In the genomic region with DNA sequence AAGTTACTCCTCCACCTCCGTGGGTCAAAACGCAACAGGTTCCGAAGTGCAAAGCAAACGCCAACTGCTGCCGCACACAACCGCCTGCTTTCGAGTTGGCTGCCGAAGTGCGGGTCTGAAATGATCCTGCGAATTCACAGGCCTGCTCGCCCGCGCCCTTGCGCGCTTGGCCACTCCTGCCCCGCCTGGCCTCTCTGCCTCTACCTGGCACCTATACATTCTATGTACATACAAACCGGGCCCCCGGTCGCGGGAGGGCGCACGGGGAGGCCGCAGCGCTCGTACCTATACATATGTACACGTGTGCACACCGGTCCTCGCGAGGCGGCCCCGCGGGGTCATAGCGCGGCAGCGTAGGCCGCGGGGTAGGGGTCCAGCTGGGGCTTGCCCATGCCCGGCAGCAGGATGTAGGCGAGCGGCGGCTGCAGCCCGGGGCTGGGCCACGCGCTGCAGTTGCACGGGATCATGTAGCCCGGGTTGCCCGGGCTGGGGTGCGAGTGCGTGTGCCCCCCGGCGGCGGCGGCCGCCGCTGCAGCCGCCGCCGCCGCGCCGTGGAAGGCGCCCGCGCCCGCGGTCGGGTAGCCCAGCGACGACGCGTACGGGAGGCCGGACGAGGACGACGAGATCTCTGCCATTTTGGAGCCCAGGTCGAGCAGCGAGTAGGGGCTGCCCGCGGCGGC, we compare ENCODE assay signal across 8 cellular contexts. TPM values are rescaled to one million over a fixed set of nuclear protein-coding genes. Genes with fewer than 3 reads are reported as not detected.
DNase-seq lines count a peak whose midpoint lies in the region; ATAC-seq and TF ChIP-seq lines count a peak whose summit lies in the region.
"Had no signal": no experiment of that assay in that cellular context is flagged by ENCODE, and none has a peak within 500 bp of the region (broad histone marks: within the 10 kb centered on the region; RNA-seq: fewer than 3 reads in every experiment).

No MANE protein-coding gene starts in this region.

- no peaks in the 10 kb centered on the region for H3K36me3 ChIP-seq in mucosa of descending colon (ENCODE audit: low read depth)
- H3K36me3 ChIP-seq in effector memory CD4-positive, alpha-beta T cell (ENCODE audit: control insufficient read depth, insufficient read depth, low read length) = no peaks in the 10 kb centered on the region

- peak overlapping the region; percentile 16 for H3K4me3 ChIP-seq in astrocyte of the cerebellum (ENCODE audit: low read depth, low read length)
- no peak overlapping the region for H3K4me3 ChIP-seq in mucosa of descending colon
- H3K4me3 ChIP-seq in effector memory CD4-positive, alpha-beta T cell (ENCODE audit: insufficient read depth, low read depth, low read length, poor library complexity, severe bottlenecking) = no peak overlapping the region

- TF ChIP-seq CTCF in astrocyte of the cerebellum (IDR thresholded peaks at IDR 0.05; ENCODE audit: low read depth, low read length, missing control alignments) (no peak), mucosa of descending colon (IDR thresholded peaks at IDR 0.05) (no peak), omental fat pad (IDR thresholded peaks at IDR 0.05) (no peak)

- no peak for TF ChIP-seq RAD21 in Ishikawa (IDR thresholded peaks at IDR 0.05; ENCODE audit: low read depth)

- peak; percentile 66 for ATAC-seq in GM19463 (IDR thresholded peaks at IDR 0.05; ENCODE audit: unreplicated experiment)
- peak; percentile 66 for ATAC-seq in mucosa of descending colon
- no peak for ATAC-seq in omental fat pad (ENCODE audit: low FRiP score)

- no peak overlapping the region for H3K27ac ChIP-seq in effector memory CD4-positive, alpha-beta T cell (ENCODE audit: insufficient read depth, low read length, poor library complexity, severe bottlenecking)

- DNase-seq in GM03348 (ENCODE audit: low spot score) (peak; percentile 38), astrocyte of the cerebellum (ENCODE audit: low read depth) (no peak), mucosa of descending colon (peak in 2 of 3 donors; percentile 6 to 37), omental fat pad (ENCODE audit: low spot score) (no peak)
- DNase-seq in effector memory CD4-positive, alpha-beta T cell = no peak

- peaks cover 17% of the 10 kb centered on the region for H3K4me1 ChIP-seq in mucosa of descending colon (ENCODE audit: low read depth)
- peaks cover 24% of the 10 kb centered on the region for H3K4me1 ChIP-seq in effector memory CD4-positive, alpha-beta T cell (ENCODE audit: control insufficient read depth, insufficient read depth, low read length, poor library complexity, severe bottlenecking)

- H3K27me3 ChIP-seq in effector memory CD4-positive, alpha-beta T cell (replicated peaks; ENCODE audit: control insufficient read depth, insufficient read depth, low read length, poor library complexity, severe bottlenecking) = peaks cover 61% of the 10 kb centered on the region

- in situ Hi-C loops in astrocyte of the cerebellum (cut with HindIII; ENCODE audit: low sequenced_read_pairs) = no loop called here

- intact Hi-C loops in mucosa of descending colon (cut with DNase I, micrococcal nuclease) = no loop called here

- TF ChIP-seq EP300 in Ishikawa (IDR thresholded peaks at IDR 0.05; ENCODE audit: borderline replicate concordance) = no peak

- no peaks in the 10 kb centered on the region for H3K9me3 ChIP-seq in mucosa of descending colon
- no peaks in the 10 kb centered on the region for H3K9me3 ChIP-seq in effector memory CD4-positive, alpha-beta T cell (ENCODE audit: control insufficient read depth, low read length)

TF ChIP-seq in Ishikawa, 13 proteins besides CTCF, POLR2A, EP300 and RAD21:
- TF ChIP-seq, protein P1, sequence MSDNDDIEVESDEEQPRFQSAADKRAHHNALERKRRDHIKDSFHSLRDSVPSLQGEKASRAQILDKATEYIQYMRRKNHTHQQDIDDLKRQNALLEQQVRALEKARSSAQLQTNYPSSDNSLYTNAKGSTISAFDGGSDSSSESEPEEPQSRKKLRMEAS (IDR thresholded peaks at IDR 0.05) = peak; percentile 48; the same call in 1 of the 2 replicates
- no peak for TF ChIP-seq ZBTB7A (IDR thresholded peaks at IDR 0.05; ENCODE audit: low read depth)

RNA-seq across cellular contexts. Expression of gene SOX21, which starts 1.3 kb away (rescaled TPM):
- total RNA-seq in mucosa of descending colon = not detected
- not detected for total RNA-seq in omental fat pad
- total RNA-seq: kidney epithelial cell had no signal

Comparison
In these comparisons a context has a peak if more than half of its experiments do, and no peak if none do; other contexts are left out.
1. DNase-seq: peak in GM03348 (single experiment) and mucosa of descending colon (2 of 3); none in astrocyte of the cerebellum (single experiment), omental fat pad (single experiment) and effector memory CD4-positive, alpha-beta T cell (0 of 3).